27 cellular contexts compared by ENCODE assay signal in genomic region chr20:9591080-9591479, GRCh38.
"Had no signal": no experiment of that assay in that cellular context is flagged by ENCODE, and none has a peak within 500 bp of the region (broad histone marks: within the 10 kb centered on the region; RNA-seq: fewer than 3 reads in every experiment).

No MANE protein-coding gene starts in this region.

- H3K27me3 ChIP-seq: colonic mucosa, dorsolateral prefrontal cortex, esophagus muscularis mucosa, esophagus squamous epithelium, foreskin keratinocyte, gastrocnemius medialis, gastroesophageal sphincter, hepatocyte had no signal

- H3K79me2 ChIP-seq: hepatocyte had no signal

- H3K9me3 ChIP-seq: colonic mucosa, esophagus muscularis mucosa, esophagus squamous epithelium, gastrocnemius medialis, gastroesophageal sphincter, heart left ventricle, heart right ventricle had no signal

- H3K27ac ChIP-seq: colonic mucosa, coronary artery, dorsolateral prefrontal cortex, epithelial cell of prostate, esophagus muscularis mucosa, esophagus squamous epithelium, foreskin keratinocyte, gastrocnemius medialis, gastroesophageal sphincter, heart left ventricle, heart right ventricle, hepatocyte had no signal

- H3K4me3 ChIP-seq: colonic mucosa, coronary artery, dorsolateral prefrontal cortex, esophagus muscularis mucosa, esophagus squamous epithelium, gastrocnemius medialis, gastroesophageal sphincter, heart left ventricle, heart right ventricle, hepatocyte had no signal

- H2AFZ ChIP-seq: hepatocyte had no signal

- H3K4me1 ChIP-seq: colonic mucosa, esophagus muscularis mucosa, esophagus squamous epithelium, foreskin keratinocyte, gastrocnemius medialis, gastroesophageal sphincter, heart left ventricle, heart right ventricle had no signal

- FAIRE-seq: endometrium, endothelial cell of umbilical vein, frontal cortex had no signal

- DNase-seq: colonic mucosa; cortex of kidney; dermis blood vessel endothelial cell; dorsolateral prefrontal cortex; effector CD4-positive, alpha-beta T cell; effector memory CD4-positive, alpha-beta T cell; effector memory CD8-positive, alpha-beta T cell; endodermal cell; erythroblast; esophagus squamous epithelium; foreskin fibroblast; foreskin keratinocyte; foreskin melanocyte; gastrocnemius medialis; glutamatergic neuron; heart left ventricle; heart right ventricle; hippocampal formation had no signal

- ATAC-seq: effector memory CD8-positive, alpha-beta T cell; esophagus mucosa; foreskin keratinocyte; gastrocnemius medialis; gastroesophageal sphincter; heart left ventricle; heart right ventricle had no signal

- H3K4me2 ChIP-seq: hepatocyte had no signal

- H3K36me3 ChIP-seq: colonic mucosa, esophagus muscularis mucosa, esophagus squamous epithelium, gastrocnemius medialis, gastroesophageal sphincter, heart left ventricle, heart right ventricle had no signal
